ENCODE assay signal across 8 cellular contexts in genomic region chr14:77043177-77043983, GRCh38. TPM values are rescaled to one million over a fixed set of nuclear protein-coding genes. Genes with fewer than 3 reads are reported as not detected.
DNase-seq lines count a peak whose midpoint lies in the region; ATAC-seq and TF ChIP-seq lines count a peak whose summit lies in the region.

No MANE protein-coding gene starts in this region.

- H3K9me2 ChIP-seq in Loucy (replicated peaks; ENCODE audit: low read depth, low read length), result no peaks in the 10 kb centered on the region

- H3F3A ChIP-seq in Loucy (ENCODE audit: low read depth), result peaks cover 22% of the 10 kb centered on the region

- H3K79me2 ChIP-seq in Loucy (ENCODE audit: insufficient read depth, low read length), result no peaks in the 10 kb centered on the region

- peak overlapping the region; percentile 82 for H3K9ac ChIP-seq in Loucy (ENCODE audit: low read depth, low read length, poor library complexity, severe bottlenecking)

- TF ChIP-seq CTCF in Loucy (conservative IDR thresholded peaks at IDR 0.05; ENCODE audit: low read length) (no peak), fibroblast of pulmonary artery (IDR thresholded peaks at IDR 0.05; ENCODE audit: low read length, missing control alignments) (no peak), omental fat pad (IDR thresholded peaks at IDR 0.05) (no peak)

- H3K4me1 ChIP-seq in Loucy (ENCODE audit: insufficient read depth, low read length, poor library complexity, severe bottlenecking), result peaks cover 80% of the 10 kb centered on the region

- no peaks in the 10 kb centered on the region for H3K27me3 Mint-ChIP-seq in activated T-cell treated with anti-CD3 and anti-CD28 coated beads, Interleukin-2, amount 50 U/mL, for 4 hours (ENCODE audit: low read depth)

- no peaks in the 10 kb centered on the region for H3K9me3 ChIP-seq in Loucy (ENCODE audit: insufficient read depth, low read depth, low read length)

- peak overlapping the region; percentile 25 for H3K4me3 Mint-ChIP-seq in activated T-cell treated with anti-CD3 and anti-CD28 coated beads, Interleukin-2, amount 50 U/mL, for 4 hours

- no peaks in the 10 kb centered on the region for H3K9me3 Mint-ChIP-seq in activated T-cell treated with anti-CD3 and anti-CD28 coated beads, Interleukin-2, amount 50 U/mL, for 4 hours

- no peaks in the 10 kb centered on the region for H4K20me1 ChIP-seq in Loucy (ENCODE audit: insufficient read depth, low read length, poor library complexity, severe bottlenecking)

- H3K4me3 ChIP-seq in Loucy (ENCODE audit: low read length, poor library complexity, severe bottlenecking) (peak overlapping the region; percentile 24), fibroblast of pulmonary artery (replicated peaks; ENCODE audit: low read depth, low read length) (peak overlapping the region; percentile 4)

- H3K4me1 Mint-ChIP-seq in activated T-cell treated with anti-CD3 and anti-CD28 coated beads, Interleukin-2, amount 50 U/mL, for 4 hours (ENCODE audit: low read depth), result peaks cover 74% of the 10 kb centered on the region

- no peaks in the 10 kb centered on the region for H3K36me3 ChIP-seq in Loucy (ENCODE audit: insufficient read depth, low read length)

- H2AFZ ChIP-seq in Loucy (ENCODE audit: low read length), result peak overlapping the region; percentile 25

- ATAC-seq in activated T-cell treated with anti-CD3 and anti-CD28 coated beads, Interleukin-2, amount 50 U/mL, for 4 hours, result peak; percentile 39 to 53
- ATAC-seq in omental fat pad (ENCODE audit: low FRiP score), result peak; percentile 38
- no peak for ATAC-seq in GM18520 (IDR thresholded peaks at IDR 0.05; ENCODE audit: unreplicated experiment)
- ATAC-seq in GM19023 (IDR thresholded peaks at IDR 0.05; ENCODE audit: unreplicated experiment), result no peak

- DNase-seq in CD1c-positive myeloid dendritic cell (ENCODE audit: extremely low spot score) (peak; percentile 87), fibroblast of pulmonary artery (ENCODE audit: low read depth) (peak; percentile 97), omental fat pad (ENCODE audit: low spot score) (no peak), NCI-H345 treated with DMSO at 0.1 percent for 48 hours (lab: John Stamatoyannopoulos, UW; ENCODE audit: unreplicated experiment) (no peak)
- peak; percentile 40 for DNase-seq in activated T-cell treated with anti-CD3 and anti-CD28 coated beads, Interleukin-2, amount 50 U/mL, for 4 hours

- H3K4me2 ChIP-seq in Loucy (ENCODE audit: low read depth, low read length, poor library complexity, severe bottlenecking), result peak overlapping the region; percentile 57

- no peaks in the 10 kb centered on the region for H3K27me3 ChIP-seq in Loucy (ENCODE audit: insufficient read depth, low read length, poor library complexity, severe bottlenecking)

- H3K36me3 Mint-ChIP-seq in activated T-cell treated with anti-CD3 and anti-CD28 coated beads, Interleukin-2, amount 50 U/mL, for 4 hours (ENCODE audit: insufficient read depth), result no peaks in the 10 kb centered on the region

RNA-seq across cellular contexts. Expression of gene IRF2BPL, which starts 14.9 kb away (rescaled TPM):
- 10 to 100 TPM; 29.5 to 37.1 (median 32.7) TPM for total RNA-seq in activated T-cell treated with anti-CD3 and anti-CD28 coated beads, Interleukin-2, amount 50 U/mL, for 4 hours
- total RNA-seq in omental fat pad, result 10 to 100 TPM; 31.1 to 70.0 (median 34.4) TPM

RNA-seq across cellular contexts. Expression of gene CIPC, which starts 54.7 kb away (rescaled TPM):
- 10 to 100 TPM in 1 of 3 donors, 1 to 10 TPM in 2; 9.0 to 10.2 (median 9.4) TPM for total RNA-seq in activated T-cell treated with anti-CD3 and anti-CD28 coated beads, Interleukin-2, amount 50 U/mL, for 4 hours
- total RNA-seq in omental fat pad, result 10 to 100 TPM; 34.2 to 47.3 (median 40.3) TPM

Comparison
In these comparisons a context has a peak if more than half of its experiments do, and no peak if none do; other contexts are left out.
1. DNase-seq: peak in CD1c-positive myeloid dendritic cell (single experiment), activated T-cell treated with anti-CD3 and anti-CD28 coated beads, Interleukin-2, amount 50 U/mL, for 4 hours (single experiment) and fibroblast of pulmonary artery (single experiment); none in omental fat pad (single experiment) and NCI-H345 treated with DMSO at 0.1 percent for 48 hours (single experiment).
2. ATAC-seq: peak in activated T-cell treated with anti-CD3 and anti-CD28 coated beads, Interleukin-2, amount 50 U/mL, for 4 hours (2 of 2) and omental fat pad (single experiment); none in GM18520 (single experiment) and GM19023 (single experiment).